Comparison of ENCODE assay signal across 18 cellular contexts in genomic region chr21:34859976-34860653, GRCh38.
A peak's percentile ranks its signal among the peaks of the same experiment; 100 is the strongest.
DNase-seq lines count a peak whose midpoint lies in the region; ATAC-seq and TF ChIP-seq lines count a peak whose summit lies in the region.
"Had no signal": no experiment of that assay in that cellular context is flagged by ENCODE, and none has a peak within 500 bp of the region (broad histone marks: within the 10 kb centered on the region; RNA-seq: fewer than 3 reads in every experiment).

No MANE protein-coding gene starts in this region.

- H3K9me3 Mint-ChIP-seq in T-helper 2 cell treated with Interferon-gamma antibody and Interleukin-4, amounts not matched to agents 5 μg/mL and 100 μg/mL, for 36 hours: no peaks in the 10 kb centered on the region
- no peaks in the 10 kb centered on the region for H3K9me3 Mint-ChIP-seq in MCF 10A (ENCODE audit: unreplicated experiment)
- no peaks in the 10 kb centered on the region for H3K9me3 Mint-ChIP-seq in activated naive CD8-positive, alpha-beta T cell treated with anti-CD3 and anti-CD28 coated beads, Interleukin-2, amount 50 U/mL, for 24 hours
- H3K9me3 Mint-ChIP-seq: CD8-positive, alpha-beta T cell had no signal

- H3K27me3 ChIP-seq in mammary epithelial cell (ENCODE audit: insufficient read depth, low read length): no peaks in the 10 kb centered on the region
- H3K27me3 ChIP-seq: SJSA1 had no signal

- no peak overlapping the region for H3K4me3 Mint-ChIP-seq in T-helper 2 cell treated with Interferon-gamma antibody and Interleukin-4, amounts not matched to agents 5 μg/mL and 100 μg/mL, for 36 hours
- no peak overlapping the region for H3K4me3 Mint-ChIP-seq in MCF 10A (ENCODE audit: unreplicated experiment)
- H3K4me3 Mint-ChIP-seq in activated naive CD8-positive, alpha-beta T cell treated with anti-CD3 and anti-CD28 coated beads, Interleukin-2, amount 50 U/mL, for 24 hours: no peak overlapping the region
- H3K4me3 Mint-ChIP-seq: CD8-positive, alpha-beta T cell; H9 had no signal

- no peak overlapping the region for H3K4me2 ChIP-seq in mammary epithelial cell (ENCODE audit: insufficient read depth, low read depth, low read length)

- dilution Hi-C loops in mammary epithelial cell (cut with HindIII; ENCODE audit: low sequenced_read_pairs): no loop called here

- no TSS peak for BruUV-seq in MCF 10A (replicated peaks; lab: Mats Ljungman, UMichigan)
- BruUV-seq in mammary epithelial cell (replicated peaks; lab: Mats Ljungman, UMichigan): no TSS peak

- H3K27ac ChIP-seq in mammary epithelial cell (ENCODE audit: insufficient read depth, low read depth, low read length): no peak overlapping the region
- H3K27ac ChIP-seq: 22Rv1, SJSA1 had no signal

- peaks cover 59% of the 10 kb centered on the region for H3K36me3 ChIP-seq in mammary epithelial cell (ENCODE audit: insufficient read depth, low read length)

- no peak for DNase-seq in T-helper 2 cell treated with Interferon-gamma antibody and Interleukin-4, amounts not matched to agents 5 μg/mL and 100 μg/mL, for 36 hours (ENCODE audit: low spot score)
- no peak for DNase-seq in T-helper 2 cell
- DNase-seq in MCF 10A (ENCODE audit: unreplicated experiment): no peak
- DNase-seq in mammary epithelial cell: no peak
- DNase-seq in activated naive CD8-positive, alpha-beta T cell treated with anti-CD3 and anti-CD28 coated beads, Interleukin-2, amount 50 U/mL, for 24 hours: no peak
- DNase-seq in NCI-H82 treated with DMSO at 0.1 percent for 48 hours (lab: John Stamatoyannopoulos, UW; ENCODE audit: unreplicated experiment): no peak
- DNase-seq: CD8-positive, alpha-beta T cell; DMS79; H9; MM.1S; NCI-H1092 treated with DMSO at 0.1 percent for 48 hours; NCI-H1694; NCI-H510A treated with DMSO at 0.1 percent for 48 hours; NCI-H82 had no signal

- peaks cover 83% of the 10 kb centered on the region for H3K36me3 Mint-ChIP-seq in T-helper 2 cell treated with Interferon-gamma antibody and Interleukin-4, amounts not matched to agents 5 μg/mL and 100 μg/mL, for 36 hours (ENCODE audit: low read depth)
- peaks cover 95% of the 10 kb centered on the region for H3K36me3 Mint-ChIP-seq in MCF 10A (ENCODE audit: insufficient read depth, unreplicated experiment)
- H3K36me3 Mint-ChIP-seq in activated naive CD8-positive, alpha-beta T cell treated with anti-CD3 and anti-CD28 coated beads, Interleukin-2, amount 50 U/mL, for 24 hours (ENCODE audit: low read depth): peaks cover 53% of the 10 kb centered on the region

- no peaks in the 10 kb centered on the region for H3K9me3 ChIP-seq in mammary epithelial cell (replicated peaks; ENCODE audit: insufficient read depth, low read length)
- H3K9me3 ChIP-seq: SJSA1 had no signal

- ATAC-seq in activated naive CD8-positive, alpha-beta T cell treated with anti-CD3 and anti-CD28 coated beads, Interleukin-2, amount 50 U/mL, for 24 hours: peak; percentile 46
- ATAC-seq in HG02642 (IDR thresholded peaks at IDR 0.05; ENCODE audit: poor library complexity, unreplicated experiment): no peak
- no peak for ATAC-seq in GM21526 (IDR thresholded peaks at IDR 0.05; ENCODE audit: low FRiP score, unreplicated experiment)
- ATAC-seq: CD8-positive, alpha-beta T cell had no signal

- H4K20me1 ChIP-seq in mammary epithelial cell (ENCODE audit: insufficient read depth, low read length): peaks cover 7% of the 10 kb centered on the region

- no peak overlapping the region for H2AFZ ChIP-seq in mammary epithelial cell (ENCODE audit: low read depth, low read length)

- intact Hi-C loops in MCF 10A (cut with micrococcal nuclease): loop anchor here (5.0 kb wide), 1 partner anchor 168 kb away; no protein-coding TSS in a partner anchor
- intact Hi-C loops in mammary epithelial cell (cut with micrococcal nuclease): loop anchor here (5.0 kb wide), 1 partner anchor 168 kb away; no protein-coding TSS in a partner anchor

- H3K27ac Mint-ChIP-seq in T-helper 2 cell treated with Interferon-gamma antibody and Interleukin-4, amounts not matched to agents 5 μg/mL and 100 μg/mL, for 36 hours: peak overlapping the region; percentile 34
- H3K27ac Mint-ChIP-seq in MCF 10A (ENCODE audit: low read depth, unreplicated experiment): peak overlapping the region; percentile 71
- no peak overlapping the region for H3K27ac Mint-ChIP-seq in activated naive CD8-positive, alpha-beta T cell treated with anti-CD3 and anti-CD28 coated beads, Interleukin-2, amount 50 U/mL, for 24 hours
- H3K27ac Mint-ChIP-seq: CD8-positive, alpha-beta T cell; H9 had no signal

- H3K27me3 Mint-ChIP-seq in T-helper 2 cell treated with Interferon-gamma antibody and Interleukin-4, amounts not matched to agents 5 μg/mL and 100 μg/mL, for 36 hours (ENCODE audit: low read depth): no peaks in the 10 kb centered on the region
- H3K27me3 Mint-ChIP-seq in MCF 10A (ENCODE audit: insufficient read depth, unreplicated experiment): no peaks in the 10 kb centered on the region
- no peaks in the 10 kb centered on the region for H3K27me3 Mint-ChIP-seq in activated naive CD8-positive, alpha-beta T cell treated with anti-CD3 and anti-CD28 coated beads, Interleukin-2, amount 50 U/mL, for 24 hours

- no peak overlapping the region for H3K9ac ChIP-seq in mammary epithelial cell (ENCODE audit: insufficient read depth, low read length)

- WGBS in mammary epithelial cell (ENCODE audit: low coverage, missing lambda C conversion rate): 76% methylated on average over 5 of the region's 5 CpGs

- POLR2A ChIA-PET in MCF 10A (lab: Yijun Ruan, JAX): interaction anchor here (0.6 to 3.0 kb wide), 4 partner anchors 13 to 280 kb away, joined by 3 to 30 read pairs (median 6); no protein-coding TSS in a partner anchor

- TF ChIP-seq CTCF in MCF 10A (IDR thresholded peaks at IDR 0.05; ENCODE audit: unreplicated experiment) (no peak), mammary epithelial cell (conservative IDR thresholded peaks at IDR 0.05 in 1 of 2, IDR thresholded peaks at IDR 0.05 in 1 of 2; ENCODE audit: extremely low read depth in 1 of 2, insufficient read depth in 1 of 2, low read depth in 1 of 2, low read length in 2 of 2) (no peak)

- no peak overlapping the region for H3K4me3 ChIP-seq in mammary epithelial cell (replicated peaks in 1 of 3; ENCODE audit: insufficient read depth in 1 of 3, low read depth in 2 of 3, low read length in 3 of 3)
- H3K4me3 ChIP-seq: SJSA1 had no signal

- CTCF ChIA-PET in MCF 10A (lab: Yijun Ruan, JAX): interaction anchor here (0.7 kb wide), 1 partner anchor 60 kb away, joined by 4 read pairs; no protein-coding TSS in a partner anchor
- CTCF ChIA-PET in mammary epithelial cell (lab: Charles Lee; ENCODE audit: low non-redundant PET): no interaction called here

- in situ Hi-C loops in mammary epithelial cell (cut with MboI; ENCODE audit: low sequenced_read_pairs in 2 of 2): loop anchor here in 1 of 2 donors (10.0 kb wide), 2 partner anchors 115 to 985 kb away; no protein-coding TSS in a partner anchor

- H3K79me2 ChIP-seq in mammary epithelial cell (ENCODE audit: insufficient read depth, low read length): peaks cover 99% of the 10 kb centered on the region

- peaks cover 14% of the 10 kb centered on the region for H3K4me1 ChIP-seq in mammary epithelial cell (ENCODE audit: insufficient read depth, low read length)

- peaks cover 45% of the 10 kb centered on the region for H3K4me1 Mint-ChIP-seq in T-helper 2 cell treated with Interferon-gamma antibody and Interleukin-4, amounts not matched to agents 5 μg/mL and 100 μg/mL, for 36 hours (ENCODE audit: low read depth)
- peaks cover 57% of the 10 kb centered on the region for H3K4me1 Mint-ChIP-seq in MCF 10A (ENCODE audit: insufficient read depth, unreplicated experiment)
- H3K4me1 Mint-ChIP-seq in activated naive CD8-positive, alpha-beta T cell treated with anti-CD3 and anti-CD28 coated beads, Interleukin-2, amount 50 U/mL, for 24 hours: peaks cover 24% of the 10 kb centered on the region
